Comparison of ENCODE assay signal across 15 cellular contexts in the genomic region with DNA sequence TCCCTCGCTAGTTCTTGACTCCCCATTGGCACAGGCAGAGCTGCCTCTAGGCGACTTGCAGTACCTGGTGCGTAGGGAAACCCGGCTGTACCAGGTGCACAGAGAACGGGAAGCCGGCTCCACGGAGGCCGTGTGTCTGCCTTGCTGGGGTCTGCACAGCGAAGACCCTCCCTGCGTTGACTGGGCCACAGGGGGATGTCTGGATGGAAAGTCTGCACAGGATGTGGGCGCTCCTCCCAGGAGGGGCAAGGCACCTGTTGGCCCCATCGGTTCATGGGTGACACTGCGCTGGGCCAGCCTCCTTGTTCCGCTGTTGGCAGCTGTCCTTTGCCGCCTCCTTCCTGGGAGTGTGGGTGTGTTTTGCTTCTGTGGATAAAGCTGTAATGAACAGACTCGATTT.
A peak's percentile ranks its signal among the peaks of the same experiment; 100 is the strongest.
DNase-seq lines count a peak whose midpoint lies in the region; ATAC-seq and TF ChIP-seq lines count a peak whose summit lies in the region.
"Had no signal": no experiment of that assay in that cellular context is flagged by ENCODE, and none has a peak within 500 bp of the region (broad histone marks: within the 10 kb centered on the region; RNA-seq: fewer than 3 reads in every experiment).

No MANE protein-coding gene starts in this region.

- H3K27ac ChIP-seq in DND-41 (ENCODE audit: low read length) (no peak overlapping the region), right atrium auricular region (no peak overlapping the region)
- H3K27ac ChIP-seq: HL-60 had no signal

- no peaks in the 10 kb centered on the region for H3K4me1 ChIP-seq in DND-41 (ENCODE audit: insufficient read depth, low read length)
- H3K4me1 ChIP-seq in right atrium auricular region: no peaks in the 10 kb centered on the region

- no peak overlapping the region for H3K4me2 ChIP-seq in DND-41 (ENCODE audit: insufficient read depth, low read length)

- H2AFZ ChIP-seq in DND-41 (ENCODE audit: low read depth, low read length): no peak overlapping the region

- H3K4me3 ChIP-seq in DND-41 (ENCODE audit: low read depth in 1 of 2, low read length in 2 of 2) (no peak overlapping the region), right atrium auricular region (no peak overlapping the region)

- peaks cover 7% of the 10 kb centered on the region for H4K20me1 ChIP-seq in DND-41 (ENCODE audit: insufficient read depth, low read length)

- no peaks in the 10 kb centered on the region for H3K36me3 ChIP-seq in DND-41 (ENCODE audit: insufficient read depth, low read length)
- no peaks in the 10 kb centered on the region for H3K36me3 ChIP-seq in right atrium auricular region

- ATAC-seq in DND-41 (ENCODE audit: insufficient read depth, low read depth) (0 out of 3 replicates have a peak, but pooled peaks have one; percentile 35), HG03342 (IDR thresholded peaks at IDR 0.05; ENCODE audit: unreplicated experiment) (no peak), GM18868 (IDR thresholded peaks at IDR 0.05; ENCODE audit: unreplicated experiment) (no peak), HG03460 (IDR thresholded peaks at IDR 0.05; ENCODE audit: unreplicated experiment) (no peak)
- ATAC-seq: CD8-positive, alpha-beta T cell had no signal

- DNase-seq in DND-41 (no peak), NAMALWA (ENCODE audit: low spot score) (peak; percentile 20), myocyte (ENCODE audit: low read depth) (peak; percentile 3), right atrium auricular region (ENCODE audit: low spot score) (no peak)
- DNase-seq: COR-L47, DMS153, DMS79 treated with DMSO at 0.1 percent for 48 hours, GDM1, HCEC 1CT, HFFc6 had no signal

- no peaks in the 10 kb centered on the region for H3K9me3 ChIP-seq in DND-41 (ENCODE audit: insufficient read depth, low read length, severe bottlenecking)
- peaks cover 0 to 15% of the 10 kb centered on the region in 2 donors for H3K9me3 ChIP-seq in right atrium auricular region

- H3K27me3 ChIP-seq in DND-41 (ENCODE audit: insufficient read depth, low read length, poor library complexity) (peaks cover 16% of the 10 kb centered on the region), right atrium auricular region (no peaks in the 10 kb centered on the region)

- no peak for TF ChIP-seq CTCF in DND-41 (IDR thresholded peaks at IDR 0.05; ENCODE audit: borderline replicate concordance, extremely low read depth, low read length, poor library complexity, severe bottlenecking)
- no peak for TF ChIP-seq CTCF in right atrium auricular region (IDR thresholded peaks at IDR 0.05)

- H3K79me2 ChIP-seq in DND-41 (ENCODE audit: insufficient read depth, low read length): no peaks in the 10 kb centered on the region

- no peak overlapping the region for H3K9ac ChIP-seq in DND-41 (ENCODE audit: low read depth, low read length)

Comparison
In these comparisons a context has a peak if more than half of its experiments do, and no peak if none do; other contexts are left out.
1. DNase-seq: peak in NAMALWA (single experiment) and myocyte (single experiment); none in DND-41 (single experiment) and right atrium auricular region (single experiment).